17 cellular contexts compared by ENCODE assay signal in the genomic region with DNA sequence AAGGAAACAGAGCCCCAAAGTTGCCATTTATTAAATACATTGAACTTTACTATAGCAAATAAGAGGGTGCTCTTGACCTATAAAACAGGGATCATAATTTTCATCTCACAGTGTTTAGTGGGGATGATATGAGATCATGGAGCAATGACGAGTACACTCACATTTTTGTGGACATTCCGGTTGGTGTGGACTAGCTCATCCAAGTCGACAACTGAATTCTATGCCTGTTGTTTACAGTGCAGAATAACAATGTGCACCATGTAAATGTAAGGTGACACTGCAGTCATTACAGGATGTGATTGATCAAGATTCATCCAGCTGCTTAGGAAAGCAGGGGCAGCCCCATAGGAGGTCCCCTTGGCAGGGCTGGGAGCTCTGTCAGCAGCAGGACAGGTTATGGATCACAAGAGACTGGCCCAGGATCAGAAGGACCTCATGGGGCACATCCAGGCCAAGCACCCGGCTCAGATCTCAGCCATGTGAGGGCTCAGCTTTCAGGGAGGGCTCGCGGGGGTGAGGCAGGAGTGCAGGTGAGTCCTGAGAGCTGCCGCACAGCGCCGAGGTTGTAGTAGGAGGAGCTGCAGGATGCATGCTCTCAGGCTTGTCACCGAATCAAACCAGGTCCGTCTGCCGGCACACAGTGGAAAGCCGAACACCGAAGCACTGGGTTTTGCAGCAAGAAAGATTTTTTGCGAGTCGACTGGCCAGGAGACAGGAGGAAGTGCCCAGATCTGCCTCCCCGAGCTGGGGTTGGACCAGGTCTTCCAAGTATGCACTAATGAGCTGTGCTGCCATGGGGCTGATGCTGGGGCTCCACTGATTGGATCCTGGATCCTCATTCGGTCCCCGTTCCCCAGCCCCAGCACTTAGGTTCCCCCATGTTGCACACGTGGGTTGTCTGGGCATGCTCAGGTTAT.
"Had no signal": no experiment of that assay in that cellular context is flagged by ENCODE, and none has a peak within 500 bp of the region (broad histone marks: within the 10 kb centered on the region; RNA-seq: fewer than 3 reads in every experiment).

No MANE protein-coding gene starts in this region.

- H3K4me3 ChIP-seq: gastroesophageal sphincter, hepatocyte, lung had no signal

- H3K27me3 ChIP-seq: brain microvascular endothelial cell, hepatocyte had no signal

- H3K27ac ChIP-seq: brain microvascular endothelial cell, gastroesophageal sphincter, hepatocyte had no signal

- ATAC-seq: gastroesophageal sphincter, sciatic nerve had no signal

- H3K4me1 ChIP-seq: gastroesophageal sphincter had no signal

- H3K79me2 ChIP-seq: hepatocyte had no signal

- H3K36me3 ChIP-seq: brain microvascular endothelial cell, gastroesophageal sphincter had no signal

- H3K36me3 Mint-ChIP-seq: activated naive CD4-positive, alpha-beta T cell treated with anti-CD3 and anti-CD28 coated beads, Interleukin-2, amount 50 U/mL, for 24 hours; naive B cell had no signal

- H3K27me3 Mint-ChIP-seq: activated naive CD4-positive, alpha-beta T cell treated with anti-CD3 and anti-CD28 coated beads, Interleukin-2, amount 50 U/mL, for 24 hours had no signal

- H2AFZ ChIP-seq: hepatocyte had no signal

- DNase-seq: activated CD4-positive, alpha-beta T cell treated with anti-CD3 and anti-CD28 coated beads, Interleukin-2, amount 50 U/mL, for 4 hours; activated CD4-positive, CD25-positive, alpha-beta regulatory T cell; activated T-cell treated with anti-CD3 and anti-CD28 coated beads, Interleukin-2, amount 50 U/mL, for 1 hour; amniotic stem cell; brain microvascular endothelial cell; cerebellar nuclear complex; dermis blood vessel endothelial cell; naive B cell; stimulated activated CD4-positive, alpha-beta T cell treated with anti-CD3 and anti-CD28 coated beads, Interleukin-12 subunit alpha, Interleukin-12 subunit beta, amount 100 ng/mL, for 4 hours; stimulated activated naive CD4-positive, alpha-beta T cell; trophoblast cell had no signal

- H3K4me3 Mint-ChIP-seq: activated naive CD4-positive, alpha-beta T cell treated with anti-CD3 and anti-CD28 coated beads, Interleukin-2, amount 50 U/mL, for 24 hours; naive B cell; T-helper 1 cell treated with Interleukin-12 subunit alpha and Interleukin-12 subunit beta and Interleukin-4 antibody, amounts not matched to agents 30 μg/mL and 1 μg/mL, for 36 hours had no signal

- H3K4me2 ChIP-seq: hepatocyte had no signal

- H3K27ac Mint-ChIP-seq: activated naive CD4-positive, alpha-beta T cell treated with anti-CD3 and anti-CD28 coated beads, Interleukin-2, amount 50 U/mL, for 24 hours; T-helper 1 cell treated with Interleukin-12 subunit alpha and Interleukin-12 subunit beta and Interleukin-4 antibody, amounts not matched to agents 30 μg/mL and 1 μg/mL, for 36 hours had no signal

- H3K9me3 Mint-ChIP-seq: activated naive CD4-positive, alpha-beta T cell treated with anti-CD3 and anti-CD28 coated beads, Interleukin-2, amount 50 U/mL, for 24 hours; T-helper 1 cell treated with Interleukin-12 subunit alpha and Interleukin-12 subunit beta and Interleukin-4 antibody, amounts not matched to agents 30 μg/mL and 1 μg/mL, for 36 hours had no signal

- H3K4me1 Mint-ChIP-seq: naive B cell had no signal
